24 cellular contexts compared by ENCODE assay signal in the genomic region with DNA sequence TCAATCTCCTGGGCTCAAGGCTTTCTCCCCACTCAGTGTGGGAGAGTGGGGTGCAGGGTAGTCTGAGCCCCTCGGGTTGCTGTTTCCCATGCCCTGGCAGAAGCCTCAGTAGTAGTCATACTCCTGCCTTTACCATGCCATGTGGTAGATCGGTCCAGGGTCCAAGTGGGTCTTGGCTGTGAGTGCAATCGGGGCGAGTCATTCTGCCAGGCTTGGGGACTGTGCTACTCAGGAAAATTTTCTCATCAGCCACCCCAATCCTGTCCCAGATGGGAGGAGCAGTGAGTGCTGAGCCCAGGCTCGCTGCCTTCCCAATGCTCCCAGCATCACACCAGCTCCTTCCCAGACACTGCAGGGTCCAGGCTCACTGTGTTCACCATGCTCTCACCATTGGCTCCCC. TPM values are rescaled to one million over a fixed set of nuclear protein-coding genes. Genes with fewer than 3 reads are reported as not detected.
DNase-seq lines count a peak whose midpoint lies in the region; ATAC-seq and TF ChIP-seq lines count a peak whose summit lies in the region.
"Had no signal": no experiment of that assay in that cellular context is flagged by ENCODE, and none has a peak within 500 bp of the region (broad histone marks: within the 10 kb centered on the region; RNA-seq: fewer than 3 reads in every experiment).

No MANE protein-coding gene starts in this region.

- H2BK12ac ChIP-seq in trophoblast cell (ENCODE audit: low read length): no peak overlapping the region

- no peaks in the 10 kb centered on the region for H3K36me3 Mint-ChIP-seq in activated CD8-positive, alpha-beta memory T cell treated with anti-CD3 and anti-CD28 coated beads, Interleukin-2, amount 10 ng/mL, durations not matched to agents 7 days and 5 days

- no peak overlapping the region for H3K23ac ChIP-seq in trophoblast cell (ENCODE audit: low read length)

- peaks cover 11% of the 10 kb centered on the region for H3K4me1 Mint-ChIP-seq in activated CD8-positive, alpha-beta memory T cell treated with anti-CD3 and anti-CD28 coated beads, Interleukin-2, amount 10 ng/mL, durations not matched to agents 7 days and 5 days

- H3K9ac ChIP-seq in trophoblast cell (ENCODE audit: low read length): no peak overlapping the region
- H3K9ac ChIP-seq: BLaER1 treated with 17β-estradiol and CSF1 and Interleukin-3, amounts not matched to agents 10 nM and 100 nM had no signal

- WGBS in trophoblast cell (ENCODE audit: extremely low coverage, insufficient coverage, insufficient read length): no CpG with 5 or more reads among the region's 5 CpGs
- WGBS in aorta, 2 donors: 71 to 72% methylated on average over 5 of the region's 5 CpGs

- no peaks in the 10 kb centered on the region for H3K79me2 ChIP-seq in trophoblast cell (ENCODE audit: control insufficient read depth, insufficient read depth, low read length, poor library complexity)

- no peak overlapping the region for H2AFZ ChIP-seq in trophoblast cell (ENCODE audit: insufficient read depth, low read length, poor library complexity)

- no peak overlapping the region for H3K18ac ChIP-seq in trophoblast cell (ENCODE audit: low read length)

- H4K8ac ChIP-seq in trophoblast cell (ENCODE audit: low read depth, low read length): no peak overlapping the region

- no peaks in the 10 kb centered on the region for H3K9me3 Mint-ChIP-seq in activated CD8-positive, alpha-beta memory T cell treated with anti-CD3 and anti-CD28 coated beads, Interleukin-2, amount 10 ng/mL, durations not matched to agents 7 days and 5 days (ENCODE audit: low read depth)
- H3K9me3 Mint-ChIP-seq: CD4-positive, alpha-beta T cell; CD8-positive, alpha-beta memory T cell had no signal

- no peak for ATAC-seq in activated CD8-positive, alpha-beta memory T cell treated with anti-CD3 and anti-CD28 coated beads, Interleukin-2, amount 10 ng/mL, durations not matched to agents 7 days and 5 days
- ATAC-seq in aorta (ENCODE audit: low FRiP score) (peak; percentile 9), HG03342 (IDR thresholded peaks at IDR 0.05; ENCODE audit: unreplicated experiment) (no peak), GM19463 (IDR thresholded peaks at IDR 0.05; ENCODE audit: unreplicated experiment) (no peak)
- ATAC-seq: A549, GM12878, HCT116 had no signal

- no peak overlapping the region for H2AK5ac ChIP-seq in trophoblast cell (ENCODE audit: low read length)

- no peak overlapping the region for H3K4me3 Mint-ChIP-seq in activated CD8-positive, alpha-beta memory T cell treated with anti-CD3 and anti-CD28 coated beads, Interleukin-2, amount 10 ng/mL, durations not matched to agents 7 days and 5 days
- H3K4me3 Mint-ChIP-seq: CD4-positive, alpha-beta T cell had no signal

- H3K27ac Mint-ChIP-seq in activated CD8-positive, alpha-beta memory T cell treated with anti-CD3 and anti-CD28 coated beads, Interleukin-2, amount 10 ng/mL, durations not matched to agents 7 days and 5 days: no peak overlapping the region
- H3K27ac Mint-ChIP-seq: CD14-positive monocyte; CD4-positive, alpha-beta T cell; CD8-positive, alpha-beta memory T cell had no signal

- H3K27me3 Mint-ChIP-seq in activated CD8-positive, alpha-beta memory T cell treated with anti-CD3 and anti-CD28 coated beads, Interleukin-2, amount 10 ng/mL, durations not matched to agents 7 days and 5 days: peaks cover 81% of the 10 kb centered on the region

- no peak overlapping the region for H3K4ac ChIP-seq in trophoblast cell (ENCODE audit: low read depth, low read length)

- H3K79me1 ChIP-seq in trophoblast cell (ENCODE audit: low read length): no peaks in the 10 kb centered on the region

- intact Hi-C loops in aorta (cut with DNase I): no loop called here

- H3K4me1 ChIP-seq in trophoblast cell (ENCODE audit: control insufficient read depth in 1 of 2, insufficient read depth in 2 of 2, low read length in 2 of 2) (no peaks in the 10 kb centered on the region), aorta (ENCODE audit: control insufficient read depth in 1 of 2, insufficient read depth in 2 of 2, low read length in 2 of 2) (no peaks in the 10 kb centered on the region)
- H3K4me1 ChIP-seq: BE2C had no signal

- TF ChIP-seq CTCF in coronary artery (IDR thresholded peaks at IDR 0.05): no peak

- H3K4me3 ChIP-seq in coronary artery (no peak overlapping the region), trophoblast cell (ENCODE audit: low read depth, low read length) (peak overlapping the region; percentile 0), aorta (ENCODE audit: low read length in 2 of 2) (no peak overlapping the region)
- H3K4me3 ChIP-seq: A549; BLaER1 treated with 17β-estradiol and CSF1 and Interleukin-3, amounts not matched to agents 10 nM and 100 nM; GM12878 had no signal

- no peak overlapping the region for H3K14ac ChIP-seq in trophoblast cell (ENCODE audit: low read length)

- no peak overlapping the region for H2BK120ac ChIP-seq in trophoblast cell (ENCODE audit: insufficient read depth, low read length, poor library complexity)

- no peaks in the 10 kb centered on the region for H3K36me3 ChIP-seq in trophoblast cell (ENCODE audit: control insufficient read depth in 1 of 2, insufficient read depth in 2 of 2, low read length in 2 of 2)
- H3K36me3 ChIP-seq in aorta (ENCODE audit: control insufficient read depth in 1 of 2, insufficient read depth in 2 of 2, low read length in 1 of 2): no peaks in the 10 kb centered on the region
- H3K36me3 ChIP-seq: BE2C; BLaER1 treated with 17β-estradiol and CSF1 and Interleukin-3, amounts not matched to agents 10 nM and 100 nM had no signal

- H3K27me3 ChIP-seq in trophoblast cell (ENCODE audit: insufficient read depth, low read length): peaks cover 46% of the 10 kb centered on the region
- no peaks in the 10 kb centered on the region for H3K27me3 ChIP-seq in aorta (ENCODE audit: control insufficient read depth in 1 of 2, insufficient read depth in 2 of 2, low read length in 1 of 2)

- CTCF ChIA-PET in activated CD8-positive, alpha-beta memory T cell treated with anti-CD3 and anti-CD28 coated beads, Interleukin-2, amount 10 ng/mL, durations not matched to agents 7 days and 5 days (lab: Charles Lee): no interaction called here

- H2BK5ac ChIP-seq in trophoblast cell (ENCODE audit: low read depth, low read length, poor library complexity): no peak overlapping the region

- no peak overlapping the region for H3K27ac ChIP-seq in coronary artery
- H3K27ac ChIP-seq in trophoblast cell (ENCODE audit: low read depth, low read length): no peak overlapping the region
- no peak overlapping the region for H3K27ac ChIP-seq in aorta (ENCODE audit: low read depth in 1 of 2, low read length in 2 of 2)
- H3K27ac ChIP-seq: A549; BLaER1 treated with 17β-estradiol and CSF1 and Interleukin-3, amounts not matched to agents 10 nM and 100 nM had no signal

- H4K91ac ChIP-seq in trophoblast cell (ENCODE audit: low read depth, low read length): no peak overlapping the region

- no peak overlapping the region for H3K4me2 ChIP-seq in trophoblast cell (ENCODE audit: low read length)
- H3K4me2 ChIP-seq: A549; BLaER1 treated with 17β-estradiol and CSF1 and Interleukin-3, amounts not matched to agents 10 nM and 100 nM had no signal

- H3K9me3 ChIP-seq in trophoblast cell (ENCODE audit: insufficient read depth, low read depth, low read length) (peaks cover 8% of the 10 kb centered on the region), aorta (ENCODE audit: control insufficient read depth, low read length) (no peaks in the 10 kb centered on the region)
- H3K9me3 ChIP-seq: A549, BE2C had no signal

- DNase-seq in activated CD8-positive, alpha-beta memory T cell treated with anti-CD3 and anti-CD28 coated beads, Interleukin-2, amount 50 U/mL, for 48 hours: peak; percentile 33
- no peak for DNase-seq in activated CD8-positive, alpha-beta memory T cell treated with anti-CD3 and anti-CD28 coated beads, Interleukin-2, amount 10 ng/mL, durations not matched to agents 7 days and 5 days
- DNase-seq in coronary artery (ENCODE audit: low spot score) (peak; percentile 26), trophoblast cell (no peak), aorta (peak in 1 of 2 donors; percentile 34)
- DNase-seq: 8988T; ACHN; AML-193; BE2C; CD4-positive, alpha-beta T cell; CD8-positive, alpha-beta memory T cell; DMS 273 treated with DMSO at 0.1 percent for 48 hours; DMS79; EL; GDM1; GOT3; H7 had no signal

- no peak overlapping the region for H4K12ac ChIP-seq in trophoblast cell (ENCODE audit: low read depth, low read length)

RNA-seq across cellular contexts. Expression of gene RAET1L, which starts 10.7 kb away (rescaled TPM):
- total RNA-seq in activated CD8-positive, alpha-beta memory T cell treated with anti-CD3 and anti-CD28 coated beads, Interleukin-2, amount 10 ng/mL, durations not matched to agents 7 days and 5 days: not detected
- not detected in 2 replicates for polyA plus RNA-seq in trophoblast cell (2013)
- total RNA-seq in aorta: not detected
- not detected for polyA plus RNA-seq in aorta
- total RNA-seq: CD4-positive, alpha-beta T cell; CD8-positive, alpha-beta memory T cell; GM12878; H7 had no signal
- polyA plus RNA-seq: CD14-positive monocyte; CD8-positive, alpha-beta memory T cell; GM12878 had no signal

RNA-seq across cellular contexts. Expression of gene ULBP3, which starts 32.8 kb away (rescaled TPM):
- total RNA-seq in activated CD8-positive, alpha-beta memory T cell treated with anti-CD3 and anti-CD28 coated beads, Interleukin-2, amount 10 ng/mL, durations not matched to agents 7 days and 5 days: 1 to 10 TPM; 1.4 to 2.1 TPM
- polyA plus RNA-seq in trophoblast cell (2013): 0.89 and 0.99 TPM in 2 replicates
- total RNA-seq in aorta: under 1 TPM; 0.39 to 0.75 TPM
- under 1 TPM in 1 of 2 donors, not detected in 1; 0.41 TPM for polyA plus RNA-seq in aorta
- total RNA-seq: GM12878 had no signal
- polyA plus RNA-seq: CD14-positive monocyte had no signal

Comparison
In these comparisons a context has a peak if more than half of its experiments do, and no peak if none do; other contexts are left out.
1. DNase-seq: peak in activated CD8-positive, alpha-beta memory T cell treated with anti-CD3 and anti-CD28 coated beads, Interleukin-2, amount 50 U/mL, for 48 hours (single experiment) and coronary artery (single experiment); none in activated CD8-positive, alpha-beta memory T cell treated with anti-CD3 and anti-CD28 coated beads, Interleukin-2, amount 10 ng/mL, durations not matched to agents 7 days and 5 days (single experiment) and trophoblast cell (0 of 2).